ENCODE assay signal across 1 cellular context in the genomic region with DNA sequence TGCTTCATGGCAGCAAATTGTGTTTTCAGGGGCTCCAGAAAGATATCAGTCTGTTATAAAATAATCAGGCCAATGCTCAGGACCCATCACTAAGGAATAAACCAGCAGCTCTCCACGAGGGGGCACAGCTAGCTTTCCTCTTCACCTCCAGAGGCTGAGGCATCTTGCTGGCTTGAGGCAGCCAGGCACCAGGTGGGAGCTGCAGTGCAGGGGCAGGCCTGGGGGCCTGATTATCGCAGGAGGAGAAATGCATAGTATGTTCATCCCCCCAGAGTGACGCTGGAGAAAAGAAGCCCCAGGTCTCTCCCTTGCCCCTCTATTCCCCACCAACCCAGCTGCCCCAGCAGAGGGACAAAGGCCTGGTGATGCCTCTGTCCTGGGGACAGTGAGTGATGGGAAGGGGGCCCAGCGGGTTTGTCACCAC.
TF ChIP-seq lines count a peak whose summit lies in the region.

No MANE protein-coding gene starts in this region.

TF ChIP-seq in GM23338, 12 proteins besides CTCF, POLR2A, EP300 and RAD21 (continued from another document):
- TF ChIP-seq, protein P1, sequence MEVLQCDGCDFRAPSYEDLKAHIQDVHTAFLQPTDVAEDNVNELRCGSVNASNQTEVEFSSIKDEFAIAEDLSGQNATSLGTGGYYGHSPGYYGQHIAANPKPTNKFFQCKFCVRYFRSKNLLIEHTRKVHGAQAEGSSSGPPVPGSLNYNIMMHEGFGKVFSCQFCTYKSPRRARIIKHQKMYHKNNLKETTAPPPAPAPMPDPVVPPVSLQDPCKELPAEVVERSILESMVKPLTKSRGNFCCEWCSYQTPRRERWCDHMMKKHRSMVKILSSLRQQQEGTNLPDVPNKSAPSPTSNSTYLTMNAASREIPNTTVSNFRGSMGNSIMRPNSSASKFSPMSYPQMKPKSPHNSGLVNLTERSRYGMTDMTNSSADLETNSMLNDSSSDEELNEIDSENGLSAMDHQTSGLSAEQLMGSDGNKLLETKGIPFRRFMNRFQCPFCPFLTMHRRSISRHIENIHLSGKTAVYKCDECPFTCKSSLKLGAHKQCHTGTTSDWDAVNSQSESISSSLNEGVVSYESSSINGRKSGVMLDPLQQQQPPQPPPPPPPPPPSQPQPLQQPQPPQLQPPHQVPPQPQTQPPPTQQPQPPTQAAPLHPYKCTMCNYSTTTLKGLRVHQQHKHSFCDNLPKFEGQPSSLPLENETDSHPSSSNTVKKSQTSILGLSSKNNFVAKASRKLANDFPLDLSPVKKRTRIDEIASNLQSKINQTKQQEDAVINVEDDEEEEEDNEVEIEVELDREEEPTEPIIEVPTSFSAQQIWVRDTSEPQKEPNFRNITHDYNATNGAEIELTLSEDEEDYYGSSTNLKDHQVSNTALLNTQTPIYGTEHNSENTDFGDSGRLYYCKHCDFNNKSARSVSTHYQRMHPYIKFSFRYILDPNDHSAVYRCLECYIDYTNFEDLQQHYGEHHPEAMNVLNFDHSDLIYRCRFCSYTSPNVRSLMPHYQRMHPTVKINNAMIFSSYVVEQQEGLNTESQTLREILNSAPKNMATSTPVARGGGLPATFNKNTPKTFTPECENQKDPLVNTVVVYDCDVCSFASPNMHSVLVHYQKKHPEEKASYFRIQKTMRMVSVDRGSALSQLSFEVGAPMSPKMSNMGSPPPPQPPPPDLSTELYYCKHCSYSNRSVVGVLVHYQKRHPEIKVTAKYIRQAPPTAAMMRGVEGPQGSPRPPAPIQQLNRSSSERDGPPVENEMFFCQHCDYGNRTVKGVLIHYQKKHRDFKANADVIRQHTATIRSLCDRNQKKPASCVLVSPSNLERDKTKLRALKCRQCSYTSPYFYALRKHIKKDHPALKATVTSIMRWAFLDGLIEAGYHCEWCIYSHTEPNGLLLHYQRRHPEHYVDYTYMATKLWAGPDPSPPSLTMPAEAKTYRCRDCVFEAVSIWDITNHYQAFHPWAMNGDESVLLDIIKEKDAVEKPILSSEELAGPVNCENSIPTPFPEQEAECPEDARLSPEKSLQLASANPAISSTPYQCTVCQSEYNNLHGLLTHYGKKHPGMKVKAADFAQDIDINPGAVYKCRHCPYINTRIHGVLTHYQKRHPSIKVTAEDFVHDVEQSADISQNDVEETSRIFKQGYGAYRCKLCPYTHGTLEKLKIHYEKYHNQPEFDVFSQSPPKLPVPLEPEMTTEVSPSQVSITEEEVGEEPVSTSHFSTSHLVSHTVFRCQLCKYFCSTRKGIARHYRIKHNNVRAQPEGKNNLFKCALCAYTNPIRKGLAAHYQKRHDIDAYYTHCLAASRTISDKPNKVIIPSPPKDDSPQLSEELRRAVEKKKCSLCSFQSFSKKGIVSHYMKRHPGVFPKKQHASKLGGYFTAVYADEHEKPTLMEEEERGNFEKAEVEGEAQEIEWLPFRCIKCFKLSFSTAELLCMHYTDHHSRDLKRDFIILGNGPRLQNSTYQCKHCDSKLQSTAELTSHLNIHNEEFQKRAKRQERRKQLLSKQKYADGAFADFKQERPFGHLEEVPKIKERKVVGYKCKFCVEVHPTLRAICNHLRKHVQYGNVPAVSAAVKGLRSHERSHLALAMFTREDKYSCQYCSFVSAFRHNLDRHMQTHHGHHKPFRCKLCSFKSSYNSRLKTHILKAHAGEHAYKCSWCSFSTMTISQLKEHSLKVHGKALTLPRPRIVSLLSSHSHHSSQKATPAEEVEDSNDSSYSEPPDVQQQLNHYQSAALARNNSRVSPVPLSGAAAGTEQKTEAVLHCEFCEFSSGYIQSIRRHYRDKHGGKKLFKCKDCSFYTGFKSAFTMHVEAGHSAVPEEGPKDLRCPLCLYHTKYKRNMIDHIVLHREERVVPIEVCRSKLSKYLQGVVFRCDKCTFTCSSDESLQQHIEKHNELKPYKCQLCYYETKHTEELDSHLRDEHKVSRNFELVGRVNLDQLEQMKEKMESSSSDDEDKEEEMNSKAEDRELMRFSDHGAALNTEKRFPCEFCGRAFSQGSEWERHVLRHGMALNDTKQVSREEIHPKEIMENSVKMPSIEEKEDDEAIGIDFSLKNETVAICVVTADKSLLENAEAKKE (CRISPR knock-in tag; IDR thresholded peaks at IDR 0.05), result no peak
- TF ChIP-seq NANOG (IDR thresholded peaks at IDR 0.05; ENCODE audit: borderline replicate concordance) (no peak), CREB1 (CRISPR knock-in tag; IDR thresholded peaks at IDR 0.05; ENCODE audit: low read depth) (no peak)
